ENCODE assay signal across 8 cellular contexts in genomic region chr13:89695343-89696257, GRCh38.
DNase-seq lines count a peak whose midpoint lies in the region; ATAC-seq, FAIRE-seq and TF ChIP-seq lines count a peak whose summit lies in the region.

No MANE protein-coding gene starts in this region.

- H3K9me3 ChIP-seq in astrocyte (ENCODE audit: insufficient read depth, low read depth, low read length) (no peaks in the 10 kb centered on the region), gastroesophageal sphincter (no peaks in the 10 kb centered on the region)

- ATAC-seq in stimulated activated naive CD8-positive, alpha-beta T cell treated with anti-CD3 and anti-CD28 coated beads, Interleukin-15, Interleukin-2, amounts not matched to agents 100 U/mL and 50 U/mL, for 24 hours: no peak
- no peak for ATAC-seq in stimulated activated naive CD8-positive, alpha-beta T cell treated with anti-CD3 and anti-CD28 coated beads, Interleukin-15, amount 100 ng/mL, for 72 hours
- ATAC-seq in GM19351 (IDR thresholded peaks at IDR 0.05; ENCODE audit: unreplicated experiment): no peak
- ATAC-seq in HG03520 (IDR thresholded peaks at IDR 0.05; ENCODE audit: unreplicated experiment): no peak
- no peak for ATAC-seq in gastroesophageal sphincter

- peak; percentile 11 for DNase-seq in stimulated activated naive CD8-positive, alpha-beta T cell treated with anti-CD3 and anti-CD28 coated beads, Interleukin-15, Interleukin-2, amounts not matched to agents 100 U/mL and 50 U/mL, for 24 hours
- DNase-seq in stimulated activated naive CD8-positive, alpha-beta T cell treated with anti-CD3 and anti-CD28 coated beads, Interleukin-15, amount 100 ng/mL, for 72 hours: no peak
- DNase-seq in NCI-H2081 (lab: John Stamatoyannopoulos, UW): peak; percentile 35 to 67
- peak; percentile 24 for DNase-seq in astrocyte (ENCODE audit: low read depth)
- DNase-seq in kidney tubule cell (ENCODE audit: low spot score): peak; percentile 69

- no peak for FAIRE-seq in astrocyte (lab: Jason Lieb, UNC)

- no peaks in the 10 kb centered on the region for H3K27me3 ChIP-seq in astrocyte (ENCODE audit: insufficient read depth, low read length)
- no peaks in the 10 kb centered on the region for H3K27me3 ChIP-seq in gastroesophageal sphincter

- no peak for TF ChIP-seq POLR2A in gastroesophageal sphincter (IDR thresholded peaks at IDR 0.05)

- no peak overlapping the region for H2AFZ ChIP-seq in astrocyte (ENCODE audit: low read depth, low read length)

- H3K36me3 ChIP-seq in astrocyte (ENCODE audit: insufficient read depth, low read length) (no peaks in the 10 kb centered on the region), gastroesophageal sphincter (no peaks in the 10 kb centered on the region)

- H3K4me3 ChIP-seq in astrocyte (ENCODE audit: insufficient read depth, low read depth, low read length) (no peak overlapping the region), gastroesophageal sphincter (no peak overlapping the region)

- no peak overlapping the region for H3K4me2 ChIP-seq in astrocyte (ENCODE audit: low read length)

- WGBS in gastroesophageal sphincter (ENCODE audit: low coverage in 1 of 2), 2 donors: 24 to 28% methylated on average over 3 to 4 of the region's 4 CpGs

- no peaks in the 10 kb centered on the region for H3K4me1 Mint-ChIP-seq in stimulated activated naive CD8-positive, alpha-beta T cell treated with anti-CD3 and anti-CD28 coated beads, Interleukin-15, amount 100 ng/mL, for 72 hours
- no peaks in the 10 kb centered on the region for H3K4me1 Mint-ChIP-seq in astrocyte (ENCODE audit: low read depth, unreplicated experiment)

- no peaks in the 10 kb centered on the region for H3K79me2 ChIP-seq in astrocyte (ENCODE audit: insufficient read depth, low read length)

- H3K9me3 Mint-ChIP-seq in stimulated activated naive CD8-positive, alpha-beta T cell treated with anti-CD3 and anti-CD28 coated beads, Interleukin-15, amount 100 ng/mL, for 72 hours: peaks cover 0 to 7% of the 10 kb centered on the region in 2 donors
- no peaks in the 10 kb centered on the region for H3K9me3 Mint-ChIP-seq in astrocyte (ENCODE audit: unreplicated experiment)

- H3K27ac ChIP-seq in astrocyte (ENCODE audit: low read depth, low read length) (no peak overlapping the region), gastroesophageal sphincter (no peak overlapping the region)

- no peaks in the 10 kb centered on the region for H3K36me3 Mint-ChIP-seq in astrocyte (ENCODE audit: low read depth, unreplicated experiment)

- no peak overlapping the region for H3K27ac Mint-ChIP-seq in stimulated activated naive CD8-positive, alpha-beta T cell treated with anti-CD3 and anti-CD28 coated beads, Interleukin-15, amount 100 ng/mL, for 72 hours
- H3K27ac Mint-ChIP-seq in astrocyte (ENCODE audit: unreplicated experiment): no peak overlapping the region

- H3K4me3 Mint-ChIP-seq in stimulated activated naive CD8-positive, alpha-beta T cell treated with anti-CD3 and anti-CD28 coated beads, Interleukin-15, amount 100 ng/mL, for 72 hours: no peak overlapping the region
- no peak overlapping the region for H3K4me3 Mint-ChIP-seq in astrocyte (ENCODE audit: unreplicated experiment)

- H4K20me1 ChIP-seq in astrocyte (ENCODE audit: insufficient read depth, low read length): no peaks in the 10 kb centered on the region

- no peak overlapping the region for H3K9ac ChIP-seq in astrocyte (ENCODE audit: low read length)

- peak; percentile 89 for TF ChIP-seq CTCF in astrocyte (IDR thresholded peaks at IDR 0.05; ENCODE audit: insufficient read depth, low read depth, low read length)
- peak in 1 of 4 experiments; percentile 52 for TF ChIP-seq CTCF in gastroesophageal sphincter (IDR thresholded peaks at IDR 0.05)

- no peak for TF ChIP-seq EP300 in gastroesophageal sphincter (IDR thresholded peaks at IDR 0.05)

- no peaks in the 10 kb centered on the region for H3K4me1 ChIP-seq in astrocyte (ENCODE audit: insufficient read depth, low read length)
- H3K4me1 ChIP-seq in gastroesophageal sphincter: no peaks in the 10 kb centered on the region

- H3K27me3 Mint-ChIP-seq in stimulated activated naive CD8-positive, alpha-beta T cell treated with anti-CD3 and anti-CD28 coated beads, Interleukin-15, amount 100 ng/mL, for 72 hours: no peaks in the 10 kb centered on the region
- no peaks in the 10 kb centered on the region for H3K27me3 Mint-ChIP-seq in astrocyte (ENCODE audit: low read depth, unreplicated experiment)

Comparison
In these comparisons a context has a peak if more than half of its experiments do, and no peak if none do; other contexts are left out.
1. DNase-seq: peak in stimulated activated naive CD8-positive, alpha-beta T cell treated with anti-CD3 and anti-CD28 coated beads, Interleukin-15, Interleukin-2, amounts not matched to agents 100 U/mL and 50 U/mL, for 24 hours (single experiment), NCI-H2081 (2 of 2), astrocyte (single experiment) and kidney tubule cell (single experiment); none in stimulated activated naive CD8-positive, alpha-beta T cell treated with anti-CD3 and anti-CD28 coated beads, Interleukin-15, amount 100 ng/mL, for 72 hours (0 of 2).